Comparison of ENCODE assay signal across 1 cellular context in genomic region chr14:37168721-37169120, GRCh38.
A peak's percentile ranks its signal among the peaks of the same experiment; 100 is the strongest.
TF ChIP-seq lines count a peak whose summit lies in the region.

No MANE protein-coding gene starts in this region.

TF ChIP-seq in K562, 482 proteins besides CTCF, POLR2A, EP300 and RAD21 (continued from another document and continues in another):
- TF ChIP-seq PRDM10 (IDR thresholded peaks at IDR 0.05; ENCODE audit: partially characterized antibody) (peak; percentile 30), CBFB (CRISPR knock-in tag; IDR thresholded peaks at IDR 0.05) (0 out of 2 replicates have a peak, but pooled peaks have one; percentile 24), HNRNPK (IDR thresholded peaks at IDR 0.05; ENCODE audit: low read depth, low read length, poor library complexity, severe bottlenecking) (no peak), ZEB2 (IDR thresholded peaks at IDR 0.05) (peak; percentile 63), CEBPB (tag; IDR thresholded peaks at IDR 0.05) (no peak), RCOR1 (IDR thresholded peaks at IDR 0.05; ENCODE audit: borderline replicate concordance in 1 of 2, low read depth in 2 of 2, low read length in 2 of 2) (peak; percentile 49 to 84; a peak in 3 of 4 replicates), ARID2 (IDR thresholded peaks at IDR 0.05) (no peak), RBBP5 (IDR thresholded peaks at IDR 0.05; ENCODE audit: borderline replicate concordance, insufficient read depth, low read length, poor library complexity, severe bottlenecking) (no peak), EP400 (IDR thresholded peaks at IDR 0.05) (peak; percentile 41; the same call in 1 of the 2 replicates), RAD51 (IDR thresholded peaks at IDR 0.05; ENCODE audit: borderline replicate concordance, low read depth) (no peak), EWSR1 (IDR thresholded peaks at IDR 0.05; ENCODE audit: borderline replicate concordance, low read depth, partially characterized antibody) (no peak), MTA3 (IDR thresholded peaks at IDR 0.05; ENCODE audit: borderline replicate concordance) (peak; percentile 88), E2F4 (CRISPR knock-in tag; IDR thresholded peaks at IDR 0.05; ENCODE audit: low read depth) (no peak), TAF1 (IDR thresholded peaks at IDR 0.05; ENCODE audit: control insufficient read depth, extremely low read depth, insufficient read depth, low read length, severe bottlenecking) (peak; percentile 32), UBTF (IDR thresholded peaks at IDR 0.05; ENCODE audit: borderline replicate concordance in 1 of 2, low read depth in 2 of 2, low read length in 2 of 2) (peak in 1 of 2 experiments; percentile 44; a peak in 1 of 4 replicates), ZNF41 (CRISPR knock-in tag; conservative IDR thresholded peaks at IDR 0.05) (no peak), TAF15 (IDR thresholded peaks at IDR 0.05; ENCODE audit: low read depth, low read length) (no peak), CCNT2 (IDR thresholded peaks at IDR 0.05; ENCODE audit: borderline replicate concordance, extremely low read depth, insufficient read length, low read depth, low read length) (peak; percentile 52), MYC (IDR thresholded peaks at IDR 0.05; ENCODE audit: low read depth, low read length) (peak; percentile 52; the same call in 1 of the 2 replicates), MYC (CRISPR knock-in tag; IDR thresholded peaks at IDR 0.05; ENCODE audit: borderline replicate concordance, low read depth) (no peak), HDAC2 (IDR thresholded peaks at IDR 0.05) (peak; percentile 48; the same call in 1 of the 2 replicates), MLLT1 (IDR thresholded peaks at IDR 0.05) (peak in 1 of 2 experiments; percentile 70; a peak in 2 of 4 replicates), DNMT1 (IDR thresholded peaks at IDR 0.05) (no peak), TAL1 (IDR thresholded peaks at IDR 0.05) (peak; percentile 77), HDAC3 (IDR thresholded peaks at IDR 0.05; ENCODE audit: borderline replicate concordance, partially characterized antibody) (peak; percentile 27), POLR2B (IDR thresholded peaks at IDR 0.05; ENCODE audit: low read depth, partially characterized antibody) (no peak), BCL6 (CRISPR knock-in tag; IDR thresholded peaks at IDR 0.05) (no peak), PBX2 (CRISPR knock-in tag; IDR thresholded peaks at IDR 0.05; ENCODE audit: low read depth) (no peak), PBX2 (tag; conservative IDR thresholded peaks at IDR 0.05; ENCODE audit: low read depth) (peak; percentile 39), HNRNPL (IDR thresholded peaks at IDR 0.05; ENCODE audit: low read depth, low read length) (0 out of 2 replicates have a peak, but pooled peaks have one; percentile 41), CHAMP1 (IDR thresholded peaks at IDR 0.05) (0 out of 2 replicates have a peak, but pooled peaks have one; percentile 25), HMBOX1 (IDR thresholded peaks at IDR 0.05) (peak; percentile 80), ZNF277 (CRISPR knock-in tag; IDR thresholded peaks at IDR 0.05; ENCODE audit: borderline replicate concordance) (no peak), RFX5 (IDR thresholded peaks at IDR 0.05; ENCODE audit: low read depth, low read length) (no peak), CCAR2 (IDR thresholded peaks at IDR 0.05; ENCODE audit: low read depth, low read length) (no peak), ZC3H11A (IDR thresholded peaks at IDR 0.05; ENCODE audit: low read depth, low read length) (no peak), ATF6 (CRISPR knock-in tag; IDR thresholded peaks at IDR 0.05) (no peak), PATZ1 (CRISPR knock-in tag; IDR thresholded peaks at IDR 0.05; ENCODE audit: borderline replicate concordance) (no peak)
